8 cellular contexts compared by ENCODE assay signal in genomic region chr4:8176547-8177399, GRCh38. TPM values are rescaled to one million over a fixed set of nuclear protein-coding genes. Genes with fewer than 3 reads are reported as not detected.
DNase-seq lines count a peak whose midpoint lies in the region; ATAC-seq and TF ChIP-seq lines count a peak whose summit lies in the region.

No MANE protein-coding gene starts in this region.

- H3K4me3 ChIP-seq in left ventricle myocardium inferior (no peak overlapping the region), spleen (no peak overlapping the region)

- DNase-seq in Calu3 (peak; percentile 59), NOMO-1 (lab: John Stamatoyannopoulos, UW; ENCODE audit: unreplicated experiment in 2 of 2) (peak; percentile 71 to 76), left ventricle myocardium inferior (no peak), spleen (peak; percentile 84), KG1 (lab: John Stamatoyannopoulos, UW) (no peak)
- peak; percentile 38 for DNase-seq in activated naive CD4-positive, alpha-beta T cell treated with anti-CD3 and anti-CD28 coated beads, Interleukin-2, amount 50 U/mL, for 16 hours

- H3K36me3 ChIP-seq in left ventricle myocardium inferior (no peaks in the 10 kb centered on the region), spleen (no peaks in the 10 kb centered on the region)

- CTCF ChIA-PET in Calu3 (lab: Charles Lee), result interaction anchor here (0.6 to 2.4 kb wide), 16 partner anchors 11 to 226 kb away, joined by 3 to 18 read pairs (median 5); partner anchors contain the start of gene SH3TC1

- no peaks in the 10 kb centered on the region for H3K9me3 ChIP-seq in left ventricle myocardium inferior (replicated peaks)
- H3K9me3 ChIP-seq in spleen, result no peaks in the 10 kb centered on the region

- no TSS peak for BruUV-seq in Calu3 (replicated peaks; lab: Mats Ljungman, UMichigan)

- H3K4me1 ChIP-seq in left ventricle myocardium inferior (peaks cover 31% of the 10 kb centered on the region), spleen (peaks cover 0 to 58% (median 35%) of the 10 kb centered on the region in 6 donors)

- H3K27ac ChIP-seq in left ventricle myocardium inferior (replicated peaks) (no peak overlapping the region), spleen (no peak overlapping the region)

- no peaks in the 10 kb centered on the region for H3K4me1 Mint-ChIP-seq in Calu3 (ENCODE audit: low read depth, unreplicated experiment)

- ATAC-seq in GM19025 (IDR thresholded peaks at IDR 0.05; ENCODE audit: low read depth, unreplicated experiment), result peak; percentile 31
- peak; percentile 77 for ATAC-seq in HG03159 (IDR thresholded peaks at IDR 0.05; ENCODE audit: unreplicated experiment)

- H3K27me3 Mint-ChIP-seq in Calu3 (ENCODE audit: unreplicated experiment), result peaks cover 5% of the 10 kb centered on the region

- WGBS in spleen, 5 donors, result 41 to 61% (median 42%) methylated on average over 8 to 17 of the region's 17 CpGs

- no peak for TF ChIP-seq POLR2A in spleen (IDR thresholded peaks at IDR 0.05)

- H3K9me3 Mint-ChIP-seq in Calu3 (ENCODE audit: low read depth, unreplicated experiment), result no peaks in the 10 kb centered on the region

- H3K27me3 ChIP-seq in left ventricle myocardium inferior (ENCODE audit: low read depth) (peaks cover 7% of the 10 kb centered on the region), spleen (replicated peaks in 1 of 7) (no peaks in the 10 kb centered on the region)

- no peaks in the 10 kb centered on the region for H3K36me3 Mint-ChIP-seq in Calu3 (ENCODE audit: insufficient read depth, unreplicated experiment)

- intact Hi-C loops in Calu3 (cut with micrococcal nuclease; ENCODE audit: unreplicated experiment), result loop anchor here (2.0 to 5.0 kb wide), 2 partner anchors 62 to 226 kb away; no protein-coding TSS in a partner anchor
- intact Hi-C loops in left ventricle myocardium inferior (cut with micrococcal nuclease), result no loop called here
- intact Hi-C loops in spleen (cut with DNase I; ENCODE audit: low total_unique reads), result no loop called here

- TF ChIP-seq CTCF in Calu3 (IDR thresholded peaks at IDR 0.05; ENCODE audit: unreplicated experiment) (peak; percentile 63), left ventricle myocardium inferior (IDR thresholded peaks at IDR 0.05; ENCODE audit: borderline replicate concordance) (peak; percentile 90), spleen (IDR thresholded peaks at IDR 0.05 in 8 of 11, conservative IDR thresholded peaks at IDR 0.05 in 3 of 11) (peak; percentile 58 to 85 (median 76))

- no peak overlapping the region for H3K4me3 Mint-ChIP-seq in Calu3 (ENCODE audit: low read depth, unreplicated experiment)

- no peak overlapping the region for H3K27ac Mint-ChIP-seq in Calu3 (ENCODE audit: unreplicated experiment)

RNA-seq across cellular contexts. Expression of gene ABLIM2, which starts 18.2 kb away (rescaled TPM):
- total RNA-seq in Calu3 (2022) (1.0 and 1.2 TPM in 2 replicates), left ventricle myocardium inferior (43.5 TPM), spleen (100 to 1,000 TPM in 4 of 7 donors, 10 to 100 TPM in 3; 41.8 to 127 (median 100) TPM)
- 10 to 100 TPM; 11.8 to 49.8 (median 26.6) TPM for polyA plus RNA-seq in spleen

RNA-seq across cellular contexts. Expression of gene SH3TC1, which starts 22.3 kb away (rescaled TPM):
- total RNA-seq in Calu3 (2022) (7.8 and 10.8 TPM in 2 replicates), left ventricle myocardium inferior (13.6 TPM), spleen (100 to 1,000 TPM in 1 of 7 donors, 10 to 100 TPM in 6; 58.0 to 157 (median 69.4) TPM)
- polyA plus RNA-seq in spleen, result 10 to 100 TPM; 23.3 to 43.7 (median 23.5) TPM

Comparison
In these comparisons a context has a peak if more than half of its experiments do, and no peak if none do; other contexts are left out.
1. DNase-seq: peak in Calu3 (single experiment), NOMO-1 (2 of 2), activated naive CD4-positive, alpha-beta T cell treated with anti-CD3 and anti-CD28 coated beads, Interleukin-2, amount 50 U/mL, for 16 hours (single experiment) and spleen (single experiment); none in left ventricle myocardium inferior (single experiment) and KG1 (single experiment).
2. RNA of gene ABLIM2, which starts 18.2 kb away (total RNA-seq): 41.8 to 127 TPM in spleen and 43.5 TPM in left ventricle myocardium inferior (single experiment); 1.0 to 1.2 TPM in Calu3; every median in the first group is over 10 times any median in the second.
3. Peak in every context shown above with its lines, with median percentiles within 50 percentile points of each other: CTCF ChIP-seq.